ENCODE assay signal across 17 cellular contexts in the genomic region with DNA sequence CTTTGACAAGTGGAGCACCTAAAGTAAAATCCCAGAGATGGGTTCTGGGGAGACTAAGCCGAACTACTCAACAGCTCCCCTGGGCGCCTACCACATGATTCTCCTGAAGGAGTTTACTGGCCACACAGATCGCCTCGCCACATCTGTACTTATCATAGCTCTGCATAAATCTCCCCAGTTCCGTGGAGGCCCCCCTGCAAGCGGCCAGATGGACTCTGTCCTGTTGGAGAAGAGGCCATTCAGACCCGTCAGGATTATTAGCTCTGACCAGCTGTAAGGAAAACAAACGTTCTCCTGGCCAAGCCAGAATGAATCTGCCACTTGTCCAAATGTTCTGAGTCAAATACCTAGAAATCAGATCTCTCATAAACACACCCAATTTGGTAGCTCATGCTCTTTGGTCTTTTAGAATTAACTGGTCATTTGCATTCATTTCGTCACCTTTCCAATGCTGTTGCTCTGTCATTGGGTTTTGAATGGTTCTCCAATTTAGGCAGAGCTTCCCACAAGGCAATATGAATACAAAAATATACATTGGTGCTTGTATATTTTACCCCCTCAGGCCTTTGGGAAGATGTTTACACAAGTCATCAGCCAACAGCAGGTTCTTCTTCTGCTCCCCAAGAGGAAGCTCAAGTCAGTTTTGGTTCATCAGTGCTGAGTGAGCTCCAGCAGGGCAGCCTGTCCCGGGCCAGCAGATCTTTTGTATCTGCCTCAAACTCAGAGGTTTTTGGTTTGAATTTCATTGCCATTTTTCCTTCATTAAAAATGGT.
DNase-seq lines count a peak whose midpoint lies in the region; ATAC-seq, FAIRE-seq and TF ChIP-seq lines count a peak whose summit lies in the region.
"Had no signal": no experiment of that assay in that cellular context is flagged by ENCODE, and none has a peak within 500 bp of the region (broad histone marks: within the 10 kb centered on the region; RNA-seq: fewer than 3 reads in every experiment).

No MANE protein-coding gene starts in this region.

- H3K9me1 ChIP-seq in keratinocyte (ENCODE audit: control insufficient read depth, extremely low read depth, insufficient read depth, low read length) = no peaks in the 10 kb centered on the region

- H3K36me3 ChIP-seq in HEK293 (ENCODE audit: control insufficient read depth in 2 of 2, insufficient read depth in 1 of 2, low read length in 2 of 2) (no peaks in the 10 kb centered on the region), keratinocyte (ENCODE audit: control insufficient read depth in 2 of 2, extremely low read depth in 1 of 2, insufficient read depth in 2 of 2, low read length in 2 of 2) (peaks cover 20 to 39% of the 10 kb centered on the region in 2 experiments)

- ATAC-seq in A549 (no peak), SK-N-SH treated with all-trans-retinoic acid at 6 μM for 48 hours (peak; percentile 26; the same call in 2 of the 3 replicates), GM21619 (IDR thresholded peaks at IDR 0.05; ENCODE audit: unreplicated experiment) (no peak), GM19035 (IDR thresholded peaks at IDR 0.05; ENCODE audit: unreplicated experiment) (no peak)
- ATAC-seq: T-cell had no signal

- dilution Hi-C loops in keratinocyte (cut with MboI; ENCODE audit: extremely low pct_ligation_motif_present, low sequenced_read_pairs) = no loop called here

- FAIRE-seq in A549 (lab: Jason Lieb, UNC) (no peak), keratinocyte (lab: Jason Lieb, UNC) (peak; percentile 39)

- WGBS in A549 (ENCODE audit: missing lambda C conversion rate) = 86% methylated on average over 10 of the region's 10 CpGs

- POLR2A ChIA-PET in A549 (lab: Yijun Ruan, JAX) = interaction anchor here (1.2 kb wide), 1 partner anchor 12 kb away, joined by 4 read pairs; no protein-coding TSS in a partner anchor
- POLR2A ChIA-PET in HEK293 (lab: Yijun Ruan, JAX) = interaction anchor here (0.6 kb wide), 1 partner anchor 22 kb away, joined by 3 read pairs; no protein-coding TSS in a partner anchor

- no peaks in the 10 kb centered on the region for H3K79me2 ChIP-seq in keratinocyte (ENCODE audit: control insufficient read depth, insufficient read depth, low read length)

- no peak for TF ChIP-seq RAD21 in A549 (conservative IDR thresholded peaks at IDR 0.05 in 1 of 2, IDR thresholded peaks at IDR 0.05 in 1 of 2)

- CTCF ChIA-PET in A549 (lab: Yijun Ruan, JAX) (interaction anchor here (0.8 to 4.6 kb wide), 8 partner anchors 8 to 204 kb away, joined by 3 to 14 read pairs (median 5); partner anchors contain the start of gene THSD4), HEK293 (lab: Yijun Ruan, JAX) (interaction anchor here (0.7 to 1.4 kb wide), 4 partner anchors 97 to 201 kb away, joined by 3 read pairs; partner anchors contain the start of gene THSD4)

- H3K4me3 ChIP-seq in A549 = no peak overlapping the region
- H3K4me3 ChIP-seq in HEK293 (ENCODE audit: low read depth, low read length) = no peak overlapping the region
- H3K4me3 ChIP-seq in keratinocyte (ENCODE audit: control insufficient read depth in 2 of 3, extremely low read depth in 1 of 3, insufficient read depth in 2 of 3, low read depth in 1 of 3, low read length in 3 of 3) = no peak overlapping the region
- H3K4me3 ChIP-seq: GM23248, PC-9 had no signal

- DNase-seq in A549 (ENCODE audit: low read depth in 1 of 2, low spot score in 1 of 2) (no peak), keratinocyte (ENCODE audit: low read depth, low spot score) (no peak), NCI-H510A (lab: John Stamatoyannopoulos, UW) (no peak)
- no peak for DNase-seq in NK-92 treated with Interleukin-12 subunit alpha and Interleukin-12 subunit beta, amount 100 ng/mL, for 24 hours (lab: John Stamatoyannopoulos, UW)
- DNase-seq: ACHN, Caco-2, DMS53, NCI-H187, NCI-H226, NCI-H526, PC-9, T-cell had no signal

- no peaks in the 10 kb centered on the region for H3K27me3 ChIP-seq in keratinocyte (ENCODE audit: control insufficient read depth, extremely low read depth, insufficient read depth, low read length)

- TF ChIP-seq CTCF in A549 (IDR thresholded peaks at IDR 0.05) = no peak
- TF ChIP-seq CTCF in HEK293 (tag by site-specific recombination; IDR thresholded peaks at IDR 0.05) = no peak
- no peak for TF ChIP-seq CTCF in keratinocyte (optimal IDR thresholded peaks at IDR 0.05 in 1 of 3, IDR thresholded peaks at IDR 0.05 in 1 of 3, conservative IDR thresholded peaks at IDR 0.05 in 1 of 3; ENCODE audit: extremely low read depth in 1 of 3, insufficient read depth in 2 of 3, low read length in 3 of 3)

- no peaks in the 10 kb centered on the region for H3K9me3 ChIP-seq in A549
- no peaks in the 10 kb centered on the region; the same call in 1 of the 2 replicates for H3K9me3 ChIP-seq in HEK293 (ENCODE audit: control insufficient read depth, insufficient read depth, low read depth, low read length)
- no peaks in the 10 kb centered on the region for H3K9me3 ChIP-seq in keratinocyte (ENCODE audit: control insufficient read depth, low read depth, low read length)
- H3K9me3 ChIP-seq: Caco-2 had no signal

- no peak overlapping the region for H2AFZ ChIP-seq in keratinocyte (ENCODE audit: control insufficient read depth, low read length)
- H2AFZ ChIP-seq: GM23248, PC-9 had no signal

- no peak overlapping the region for H3K9ac ChIP-seq in keratinocyte (ENCODE audit: control insufficient read depth, extremely low read depth, insufficient read depth, low read length)
- H3K9ac ChIP-seq: GM23248 had no signal

- no peak for TF ChIP-seq POLR2A in A549 (IDR thresholded peaks at IDR 0.05; ENCODE audit: low read length)

- no peaks in the 10 kb centered on the region for H4K20me1 ChIP-seq in keratinocyte (ENCODE audit: control insufficient read depth, extremely low read depth, insufficient read depth, low read length)

- peak overlapping the region; percentile 56 to 62; a peak in 4 of 6 replicates for H3K27ac ChIP-seq in A549
- 0 out of 2 replicates have a peak overlapping the region, but pooled peaks have one; percentile 22 for H3K27ac ChIP-seq in HEK293 (ENCODE audit: extremely low read depth, low read depth, low read length)
- H3K27ac ChIP-seq in keratinocyte (ENCODE audit: control insufficient read depth, insufficient read depth, low read length) = no peak overlapping the region
- H3K27ac ChIP-seq: GM23248, PC-9 had no signal

- H3K4me2 ChIP-seq in A549 = peak overlapping the region; percentile 11; the same call in 1 of the 3 replicates
- no peak overlapping the region for H3K4me2 ChIP-seq in keratinocyte (ENCODE audit: control insufficient read depth, extremely low read depth, insufficient read depth, low read depth, low read length)
- H3K4me2 ChIP-seq: PC-9 had no signal

- TF ChIP-seq EP300 in A549 (IDR thresholded peaks at IDR 0.05) = no peak

- H3K4me1 ChIP-seq in A549 (peaks cover 41% of the 10 kb centered on the region), HEK293 (ENCODE audit: control insufficient read depth, insufficient read depth, low read length) (peaks cover 19% of the 10 kb centered on the region), keratinocyte (ENCODE audit: control insufficient read depth, extremely low read depth, insufficient read depth, low read length) (peaks cover 23% of the 10 kb centered on the region)
- H3K4me1 ChIP-seq: Caco-2 had no signal

TF ChIP-seq in A549, 52 proteins besides CTCF, POLR2A, EP300 and RAD21 (continues in another document):
- TF ChIP-seq HES2 (IDR thresholded peaks at IDR 0.05) (no peak), RFX5 (IDR thresholded peaks at IDR 0.05) (no peak), RNF2 (IDR thresholded peaks at IDR 0.05; ENCODE audit: borderline replicate concordance, low read depth) (no peak), MAZ (IDR thresholded peaks at IDR 0.05; ENCODE audit: borderline replicate concordance, low read depth, low read length) (no peak), HOXB13 (CRISPR knock-in tag; IDR thresholded peaks at IDR 0.05; ENCODE audit: low read depth) (no peak), BHLHE40 (IDR thresholded peaks at IDR 0.05; ENCODE audit: low read depth, low read length) (no peak), KDM1A (IDR thresholded peaks at IDR 0.05; ENCODE audit: low read depth) (no peak), MAFK (IDR thresholded peaks at IDR 0.05; ENCODE audit: partially characterized antibody) (no peak), JUN (IDR thresholded peaks at IDR 0.05) (no peak)

TF ChIP-seq in HEK293, 187 proteins besides CTCF, POLR2A, EP300 and RAD21 (continues in another document):
- TF ChIP-seq, protein P1, sequence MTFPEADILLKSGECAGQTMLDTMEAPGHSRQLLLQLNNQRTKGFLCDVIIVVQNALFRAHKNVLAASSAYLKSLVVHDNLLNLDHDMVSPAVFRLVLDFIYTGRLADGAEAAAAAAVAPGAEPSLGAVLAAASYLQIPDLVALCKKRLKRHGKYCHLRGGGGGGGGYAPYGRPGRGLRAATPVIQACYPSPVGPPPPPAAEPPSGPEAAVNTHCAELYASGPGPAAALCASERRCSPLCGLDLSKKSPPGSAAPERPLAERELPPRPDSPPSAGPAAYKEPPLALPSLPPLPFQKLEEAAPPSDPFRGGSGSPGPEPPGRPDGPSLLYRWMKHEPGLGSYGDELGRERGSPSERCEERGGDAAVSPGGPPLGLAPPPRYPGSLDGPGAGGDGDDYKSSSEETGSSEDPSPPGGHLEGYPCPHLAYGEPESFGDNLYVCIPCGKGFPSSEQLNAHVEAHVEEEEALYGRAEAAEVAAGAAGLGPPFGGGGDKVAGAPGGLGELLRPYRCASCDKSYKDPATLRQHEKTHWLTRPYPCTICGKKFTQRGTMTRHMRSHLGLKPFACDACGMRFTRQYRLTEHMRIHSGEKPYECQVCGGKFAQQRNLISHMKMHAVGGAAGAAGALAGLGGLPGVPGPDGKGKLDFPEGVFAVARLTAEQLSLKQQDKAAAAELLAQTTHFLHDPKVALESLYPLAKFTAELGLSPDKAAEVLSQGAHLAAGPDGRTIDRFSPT (tag by site-specific recombination; IDR thresholded peaks at IDR 0.05) = no peak
- no peak for TF ChIP-seq ZNF335 (tag by site-specific recombination; conservative IDR thresholded peaks at IDR 0.05)

TF ChIP-seq in SK-N-SH treated with all-trans-retinoic acid at 6 μM for 48 hours, 23 proteins besides CTCF, POLR2A, EP300 and RAD21 (continues in another document):
- TF ChIP-seq ESRRG (CRISPR knock-in tag; IDR thresholded peaks at IDR 0.05) (no peak), ISL1 (CRISPR knock-in tag; IDR thresholded peaks at IDR 0.05) (no peak), RARB (CRISPR knock-in tag; IDR thresholded peaks at IDR 0.05) (no peak), ZFP30 (CRISPR knock-in tag; IDR thresholded peaks at IDR 0.05) (no peak), ZNF70 (CRISPR knock-in tag; IDR thresholded peaks at IDR 0.05) (no peak)
- TF ChIP-seq, protein P2, sequence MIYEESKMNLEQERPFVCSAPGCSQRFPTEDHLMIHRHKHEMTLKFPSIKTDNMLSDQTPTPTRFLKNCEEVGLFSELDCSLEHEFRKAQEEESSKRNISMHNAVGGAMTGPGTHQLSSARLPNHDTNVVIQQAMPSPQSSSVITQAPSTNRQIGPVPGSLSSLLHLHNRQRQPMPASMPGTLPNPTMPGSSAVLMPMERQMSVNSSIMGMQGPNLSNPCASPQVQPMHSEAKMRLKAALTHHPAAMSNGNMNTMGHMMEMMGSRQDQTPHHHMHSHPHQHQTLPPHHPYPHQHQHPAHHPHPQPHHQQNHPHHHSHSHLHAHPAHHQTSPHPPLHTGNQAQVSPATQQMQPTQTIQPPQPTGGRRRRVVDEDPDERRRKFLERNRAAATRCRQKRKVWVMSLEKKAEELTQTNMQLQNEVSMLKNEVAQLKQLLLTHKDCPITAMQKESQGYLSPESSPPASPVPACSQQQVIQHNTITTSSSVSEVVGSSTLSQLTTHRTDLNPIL (CRISPR knock-in tag; IDR thresholded peaks at IDR 0.05; ENCODE audit: low read depth) = no peak
